Comparison of ENCODE assay signal across 1 cellular context in genomic region chr5:32298056-32298420, GRCh38.
TF ChIP-seq lines count a peak whose summit lies in the region.

No MANE protein-coding gene starts in this region.

TF ChIP-seq in WTC11, 78 proteins besides CTCF, POLR2A, EP300 and RAD21 (continued from another document):
- TF ChIP-seq, protein P1, sequence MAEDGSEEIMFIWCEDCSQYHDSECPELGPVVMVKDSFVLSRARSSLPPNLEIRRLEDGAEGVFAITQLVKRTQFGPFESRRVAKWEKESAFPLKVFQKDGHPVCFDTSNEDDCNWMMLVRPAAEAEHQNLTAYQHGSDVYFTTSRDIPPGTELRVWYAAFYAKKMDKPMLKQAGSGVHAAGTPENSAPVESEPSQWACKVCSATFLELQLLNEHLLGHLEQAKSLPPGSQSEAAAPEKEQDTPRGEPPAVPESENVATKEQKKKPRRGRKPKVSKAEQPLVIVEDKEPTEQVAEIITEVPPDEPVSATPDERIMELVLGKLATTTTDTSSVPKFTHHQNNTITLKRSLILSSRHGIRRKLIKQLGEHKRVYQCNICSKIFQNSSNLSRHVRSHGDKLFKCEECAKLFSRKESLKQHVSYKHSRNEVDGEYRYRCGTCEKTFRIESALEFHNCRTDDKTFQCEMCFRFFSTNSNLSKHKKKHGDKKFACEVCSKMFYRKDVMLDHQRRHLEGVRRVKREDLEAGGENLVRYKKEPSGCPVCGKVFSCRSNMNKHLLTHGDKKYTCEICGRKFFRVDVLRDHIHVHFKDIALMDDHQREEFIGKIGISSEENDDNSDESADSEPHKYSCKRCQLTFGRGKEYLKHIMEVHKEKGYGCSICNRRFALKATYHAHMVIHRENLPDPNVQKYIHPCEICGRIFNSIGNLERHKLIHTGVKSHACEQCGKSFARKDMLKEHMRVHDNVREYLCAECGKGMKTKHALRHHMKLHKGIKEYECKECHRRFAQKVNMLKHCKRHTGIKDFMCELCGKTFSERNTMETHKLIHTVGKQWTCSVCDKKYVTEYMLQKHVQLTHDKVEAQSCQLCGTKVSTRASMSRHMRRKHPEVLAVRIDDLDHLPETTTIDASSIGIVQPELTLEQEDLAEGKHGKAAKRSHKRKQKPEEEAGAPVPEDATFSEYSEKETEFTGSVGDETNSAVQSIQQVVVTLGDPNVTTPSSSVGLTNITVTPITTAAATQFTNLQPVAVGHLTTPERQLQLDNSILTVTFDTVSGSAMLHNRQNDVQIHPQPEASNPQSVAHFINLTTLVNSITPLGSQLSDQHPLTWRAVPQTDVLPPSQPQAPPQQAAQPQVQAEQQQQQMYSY (CRISPR knock-in tag; IDR thresholded peaks at IDR 0.05): no peak
- TF ChIP-seq ARID4B (CRISPR knock-in tag; IDR thresholded peaks at IDR 0.05; ENCODE audit: borderline replicate concordance): no peak
- TF ChIP-seq JAZF1 (CRISPR knock-in tag; IDR thresholded peaks at IDR 0.05): no peak
- TF ChIP-seq ZNF512 (CRISPR knock-in tag; IDR thresholded peaks at IDR 0.05; ENCODE audit: borderline replicate concordance): no peak
- TF ChIP-seq USF2 (CRISPR knock-in tag; IDR thresholded peaks at IDR 0.05): no peak
- TF ChIP-seq CREM (CRISPR knock-in tag; IDR thresholded peaks at IDR 0.05): no peak
- no peak for TF ChIP-seq SOX15 (CRISPR knock-in tag; IDR thresholded peaks at IDR 0.05)
